28 cellular contexts compared by ENCODE assay signal in the genomic region with DNA sequence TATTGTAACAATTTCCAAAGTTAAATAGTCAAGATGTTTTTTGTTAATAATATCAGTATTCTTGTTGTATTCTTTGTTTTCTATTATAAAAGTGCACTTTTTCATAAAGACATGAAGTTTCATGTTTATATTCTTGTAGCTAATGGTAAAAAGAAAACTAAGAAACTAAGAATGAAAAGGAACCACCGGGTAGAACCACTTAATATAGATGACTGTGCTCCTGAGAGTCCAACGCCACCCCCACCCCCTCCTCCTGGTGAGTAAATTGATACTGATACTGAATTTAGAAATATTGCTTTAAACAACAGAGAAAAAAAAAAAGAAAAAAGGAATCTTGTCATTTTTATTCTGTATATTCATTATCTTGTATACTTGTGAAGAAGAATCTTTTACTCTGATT. TPM values are rescaled to one million over a fixed set of nuclear protein-coding genes. Genes with fewer than 3 reads are reported as not detected.
A peak's percentile ranks its signal among the peaks of the same experiment; 100 is the strongest.
DNase-seq lines count a peak whose midpoint lies in the region; ATAC-seq, FAIRE-seq and TF ChIP-seq lines count a peak whose summit lies in the region.
"Had no signal": no experiment of that assay in that cellular context is flagged by ENCODE, and none has a peak within 500 bp of the region (broad histone marks: within the 10 kb centered on the region; RNA-seq: fewer than 3 reads in every experiment).

No MANE protein-coding gene starts in this region.

- H3K4me1 ChIP-seq in uterus (no peaks in the 10 kb centered on the region), adrenal gland (replicated peaks in 1 of 2) (no peaks in the 10 kb centered on the region)
- H3K4me1 ChIP-seq: A549; BLaER1 treated with 17β-estradiol and CSF1 and Interleukin-3, amounts not matched to agents 10 nM and 100 nM; HAP-1 had no signal

- no peak overlapping the region for H3K4me3 ChIP-seq in uterus
- no peak overlapping the region for H3K4me3 ChIP-seq in adrenal gland
- H3K4me3 ChIP-seq: A549; BLaER1 treated with 17β-estradiol and CSF1 and Interleukin-3, amounts not matched to agents 10 nM and 100 nM; HAP-1 had no signal

- TF ChIP-seq CTCF in uterus (IDR thresholded peaks at IDR 0.05) = no peak
- no peak for TF ChIP-seq CTCF in adrenal gland (IDR thresholded peaks at IDR 0.05)

- DNase-seq in activated CD4-positive, alpha-beta T cell treated with anti-CD3 and anti-CD28 coated beads for 36 hours = peak; percentile 20
- no peak for DNase-seq in activated CD4-positive, alpha-beta T cell treated with anti-CD3 and anti-CD28 coated beads, Interleukin-2, amount 50 U/mL, for 1 hour
- DNase-seq in stimulated activated naive CD4-positive, alpha-beta T cell treated with Interleukin-2 at 50 U/mL for 16 hours (lab: John Stamatoyannopoulos, UW) = peak; percentile 5
- DNase-seq in stimulated activated naive CD4-positive, alpha-beta T cell (lab: John Stamatoyannopoulos, UW) = no peak
- DNase-seq in frontal cortex (ENCODE audit: low spot score in 2 of 2) = no peak
- DNase-seq in uterus = no peak
- no peak for DNase-seq in adrenal gland
- DNase-seq: ACHN; AML-193; BE2C; Calu3; CD4-positive, alpha-beta T cell; CD8-positive, alpha-beta memory T cell; COR-L47; DMS53; DMS79 treated with DMSO at 0.1 percent for 48 hours; GF-D8; GOT3; HFFc6 had no signal

- H3K9me3 ChIP-seq in uterus (no peaks in the 10 kb centered on the region), adrenal gland (replicated peaks in 1 of 3) (no peaks in the 10 kb centered on the region)
- H3K9me3 ChIP-seq: A549, BE2C, HAP-1 had no signal

- no peaks in the 10 kb centered on the region for H3K9me3 Mint-ChIP-seq in activated CD4-positive, alpha-beta T cell treated with anti-CD3 and anti-CD28 coated beads for 36 hours (ENCODE audit: low read depth)
- H3K9me3 Mint-ChIP-seq: CD4-positive, alpha-beta T cell; CD8-positive, alpha-beta memory T cell; HFFc6 had no signal

- WGBS in adrenal gland, 4 donors = 92 to 94% (median 92%) methylated on average over 2 of the region's 2 CpGs

- no peak overlapping the region for H3K27ac Mint-ChIP-seq in activated CD4-positive, alpha-beta T cell treated with anti-CD3 and anti-CD28 coated beads for 36 hours
- H3K27ac Mint-ChIP-seq: CD14-positive monocyte; CD4-positive, alpha-beta T cell; CD8-positive, alpha-beta memory T cell; HFFc6 had no signal

- H3K4me1 Mint-ChIP-seq in activated CD4-positive, alpha-beta T cell treated with anti-CD3 and anti-CD28 coated beads for 36 hours = no peaks in the 10 kb centered on the region
- H3K4me1 Mint-ChIP-seq: CD14-positive monocyte; CD8-positive, alpha-beta memory T cell had no signal

- H3K36me3 ChIP-seq in uterus (no peaks in the 10 kb centered on the region), adrenal gland (replicated peaks in 1 of 2) (no peaks in the 10 kb centered on the region)
- H3K36me3 ChIP-seq: BE2C, HAP-1 had no signal

- no peaks in the 10 kb centered on the region for H3K27me3 ChIP-seq in uterus
- H3K27me3 ChIP-seq in adrenal gland = no peaks in the 10 kb centered on the region
- H3K27me3 ChIP-seq: BE2C; BLaER1 treated with 17β-estradiol and CSF1 and Interleukin-3, amounts not matched to agents 10 nM and 100 nM had no signal

- intact Hi-C loops in activated CD4-positive, alpha-beta T cell treated with anti-CD3 and anti-CD28 coated beads for 36 hours (cut with DNase I, micrococcal nuclease) = no loop called here
- intact Hi-C loops in uterus (cut with DNase I; ENCODE audit: low total_unique reads) (no loop called here), adrenal gland (cut with DNase I) (no loop called here)

- POLR2A ChIA-PET in activated CD4-positive, alpha-beta T cell treated with anti-CD3 and anti-CD28 coated beads for 36 hours (lab: Charles Lee) = no interaction called here

- H3K27ac ChIP-seq in uterus = no peak overlapping the region
- no peak overlapping the region for H3K27ac ChIP-seq in adrenal gland
- H3K27ac ChIP-seq: 22Rv1; A549; BLaER1 treated with 17β-estradiol and CSF1 and Interleukin-3, amounts not matched to agents 10 nM and 100 nM had no signal

- CTCF ChIA-PET in activated CD4-positive, alpha-beta T cell treated with anti-CD3 and anti-CD28 coated beads for 36 hours (lab: Charles Lee) = no interaction called here

- H3K36me3 Mint-ChIP-seq in activated CD4-positive, alpha-beta T cell treated with anti-CD3 and anti-CD28 coated beads for 36 hours (ENCODE audit: low read depth) = peaks cover 9% of the 10 kb centered on the region

- TF ChIP-seq POLR2A in uterus (IDR thresholded peaks at IDR 0.05) (no peak), adrenal gland (IDR thresholded peaks at IDR 0.05) (no peak)

- no peak overlapping the region for H3K4me3 Mint-ChIP-seq in activated CD4-positive, alpha-beta T cell treated with anti-CD3 and anti-CD28 coated beads for 36 hours
- H3K4me3 Mint-ChIP-seq: CD14-positive monocyte; CD4-positive, alpha-beta T cell; CD8-positive, alpha-beta memory T cell; HFFc6 had no signal

- FAIRE-seq in frontal cortex (lab: Jason Lieb, UNC) = peak; percentile 48
- FAIRE-seq: A549, GM12892, H54 had no signal

- ATAC-seq in activated CD4-positive, alpha-beta T cell treated with anti-CD3 and anti-CD28 coated beads for 36 hours = no peak
- ATAC-seq: A549 had no signal

- no peaks in the 10 kb centered on the region for H3K27me3 Mint-ChIP-seq in activated CD4-positive, alpha-beta T cell treated with anti-CD3 and anti-CD28 coated beads for 36 hours
- H3K27me3 Mint-ChIP-seq: CD4-positive, alpha-beta T cell; CD8-positive, alpha-beta memory T cell had no signal

RNA-seq across cellular contexts. Expression of gene DHFR2, which starts 13.4 kb away (rescaled TPM):
- 10 to 100 TPM in 1 of 2 experiments, 1 to 10 TPM in 1; 7.4 to 10.3 TPM for total RNA-seq in activated CD4-positive, alpha-beta T cell treated with anti-CD3 and anti-CD28 coated beads for 36 hours
- total RNA-seq in frontal cortex (10.2 TPM), uterus (10 to 100 TPM in 2 of 4 donors, 1 to 10 TPM in 2; 1.5 to 13.7 (median 6.3) TPM), adrenal gland (10 to 100 TPM in 2 of 8 donors, 1 to 10 TPM in 6; 2.3 to 12.3 (median 7.7) TPM)
- 1 to 10 TPM; 3.1 to 9.2 (median 4.8) TPM for polyA plus RNA-seq in adrenal gland

RNA-seq across cellular contexts. Expression of gene NSUN3, which starts 13.6 kb away (rescaled TPM):
- total RNA-seq in activated CD4-positive, alpha-beta T cell treated with anti-CD3 and anti-CD28 coated beads for 36 hours = 10 to 100 TPM; 15.4 to 17.1 TPM
- total RNA-seq in frontal cortex (26.9 TPM), uterus (10 to 100 TPM in 2 of 4 donors, 1 to 10 TPM in 2; 3.3 to 32.6 (median 11.3) TPM), adrenal gland (10 to 100 TPM in 6 of 8 donors, 1 to 10 TPM in 2; 5.1 to 17.7 (median 12.1) TPM)
- 10 to 100 TPM in 1 of 3 donors, 1 to 10 TPM in 2; 3.1 to 15.2 (median 5.2) TPM for polyA plus RNA-seq in adrenal gland

RNA-seq across cellular contexts. Expression of gene STX19, which starts 20.9 kb away (rescaled TPM):
- total RNA-seq in activated CD4-positive, alpha-beta T cell treated with anti-CD3 and anti-CD28 coated beads for 36 hours = not detected
- total RNA-seq in frontal cortex = not detected
- 1 to 10 TPM in 1 of 4 donors, not detected in 3; 1.5 TPM for total RNA-seq in uterus
- total RNA-seq in adrenal gland = not detected
- polyA plus RNA-seq in adrenal gland = under 1 TPM; 0.07 to 0.26 (median 0.24) TPM
- total RNA-seq: CD4-positive, alpha-beta T cell; CD8-positive, alpha-beta memory T cell; Daoy; G401; HFFc6 had no signal
- polyA plus RNA-seq: CD14-positive monocyte; CD8-positive, alpha-beta memory T cell had no signal

Comparison
In these comparisons a context has a peak if more than half of its experiments do, and no peak if none do; other contexts are left out.
1. DNase-seq: peak in activated CD4-positive, alpha-beta T cell treated with anti-CD3 and anti-CD28 coated beads for 36 hours (single experiment) and stimulated activated naive CD4-positive, alpha-beta T cell treated with Interleukin-2 at 50 U/mL for 16 hours (single experiment); none in activated CD4-positive, alpha-beta T cell treated with anti-CD3 and anti-CD28 coated beads, Interleukin-2, amount 50 U/mL, for 1 hour (single experiment), stimulated activated naive CD4-positive, alpha-beta T cell (0 of 6), frontal cortex (0 of 2), uterus (0 of 2) and adrenal gland (0 of 7).